Comparison of ENCODE assay signal across 8 cellular contexts in genomic region chr6:150720774-150721233, GRCh38.
DNase-seq lines count a peak whose midpoint lies in the region; ATAC-seq and TF ChIP-seq lines count a peak whose summit lies in the region.

No MANE protein-coding gene starts in this region.

- intact Hi-C loops in head of caudate nucleus (cut with DNase I), result no loop called here

- H3K27ac ChIP-seq in fibroblast of lung (ENCODE audit: insufficient read depth, low read length) (no peak overlapping the region), substantia nigra (ENCODE audit: low read depth, low read length, poor library complexity, severe bottlenecking) (peak overlapping the region; percentile 68)

- no peaks in the 10 kb centered on the region for H4K20me1 ChIP-seq in fibroblast of lung (ENCODE audit: control insufficient read depth, extremely low read depth, insufficient read depth, low read length)

- no peaks in the 10 kb centered on the region for H3K9me3 ChIP-seq in fibroblast of lung (ENCODE audit: control insufficient read depth, insufficient read depth, low read depth, low read length)

- H3K4me3 ChIP-seq in fibroblast of lung (replicated peaks in 1 of 4; ENCODE audit: control extremely low read depth in 1 of 4, insufficient read depth in 1 of 4, low read depth in 3 of 4, low read length in 4 of 4), result no peak overlapping the region

- H3K27me3 ChIP-seq in fibroblast of lung (ENCODE audit: control insufficient read depth, insufficient read depth, low read length), result no peaks in the 10 kb centered on the region

- DNase-seq in COLO668 (lab: John Stamatoyannopoulos, UW; ENCODE audit: unreplicated experiment) (peak; percentile 66), NCI-H748 (lab: John Stamatoyannopoulos, UW; ENCODE audit: unreplicated experiment) (peak; percentile 97), fibroblast of lung (ENCODE audit: low read depth in 2 of 2) (peak; percentile 21 to 94), substantia nigra (lab: John Stamatoyannopoulos, UW) (peak in 3 of 49 donors; percentile 57 to 61 (median 60)), head of caudate nucleus (no peak)
- no peak for DNase-seq in stimulated activated naive CD4-positive, alpha-beta T cell treated with Interleukin-2 at 50 U/mL for 16 hours (lab: John Stamatoyannopoulos, UW)

- no peaks in the 10 kb centered on the region for H3K79me2 ChIP-seq in fibroblast of lung (ENCODE audit: control insufficient read depth, insufficient read depth, low read length)

- TF ChIP-seq CTCF in fibroblast of lung (conservative IDR thresholded peaks at IDR 0.05 in 1 of 2, IDR thresholded peaks at IDR 0.05 in 1 of 2; ENCODE audit: low read depth in 1 of 2, low read length in 2 of 2), result no peak

- no peak overlapping the region for H3K9ac ChIP-seq in fibroblast of lung (ENCODE audit: insufficient read depth, low read length)

- no peak overlapping the region for H2AFZ ChIP-seq in fibroblast of lung (ENCODE audit: low read length)

- H3K36me3 ChIP-seq in fibroblast of lung (ENCODE audit: control insufficient read depth, insufficient read depth, low read length), result no peaks in the 10 kb centered on the region

- H3K4me1 ChIP-seq in fibroblast of lung (ENCODE audit: control insufficient read depth, extremely low read depth, insufficient read depth, low read length), result no peaks in the 10 kb centered on the region

- H3K4me2 ChIP-seq in fibroblast of lung (ENCODE audit: extremely low read depth, insufficient read depth, low read length), result no peak overlapping the region

- ATAC-seq in GM19035 (IDR thresholded peaks at IDR 0.05; ENCODE audit: unreplicated experiment) (peak; percentile 99), HG03066 (IDR thresholded peaks at IDR 0.05; ENCODE audit: low read depth, unreplicated experiment) (peak; percentile 98)

Comparison
In these comparisons a context has a peak if more than half of its experiments do, and no peak if none do; other contexts are left out.
1. DNase-seq: peak in COLO668 (single experiment), NCI-H748 (single experiment) and fibroblast of lung (2 of 2); none in stimulated activated naive CD4-positive, alpha-beta T cell treated with Interleukin-2 at 50 U/mL for 16 hours (single experiment) and head of caudate nucleus (0 of 42).